In the genomic region with DNA sequence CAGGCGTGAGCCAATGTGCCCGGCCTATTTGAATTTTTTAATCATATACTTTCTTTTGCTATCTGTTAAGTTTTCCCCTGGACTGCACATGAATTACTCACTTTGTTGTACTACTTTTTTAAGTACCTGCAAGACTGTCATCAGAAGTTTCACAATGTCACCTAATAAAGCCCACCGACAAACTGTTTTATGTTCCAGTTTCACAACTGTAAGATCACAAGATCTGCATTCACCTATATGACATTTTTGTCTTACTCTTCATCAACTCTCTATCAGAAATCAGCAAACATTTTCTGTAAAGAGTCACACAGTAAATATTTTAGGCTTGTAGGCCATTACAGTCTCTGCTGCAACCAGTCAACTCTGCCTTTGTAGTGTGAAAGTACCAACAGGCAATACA, we compare ENCODE assay signal across 17 cellular contexts.
A peak's percentile ranks its signal among the peaks of the same experiment; 100 is the strongest.
DNase-seq lines count a peak whose midpoint lies in the region; ATAC-seq and TF ChIP-seq lines count a peak whose summit lies in the region.
"Had no signal": no experiment of that assay in that cellular context is flagged by ENCODE, and none has a peak within 500 bp of the region (broad histone marks: within the 10 kb centered on the region; RNA-seq: fewer than 3 reads in every experiment).

No MANE protein-coding gene starts in this region.

- POLR2A ChIA-PET in OCI-LY7 (lab: Charles Lee), result no interaction called here
- POLR2A ChIA-PET in naive thymus-derived CD4-positive, alpha-beta T cell (lab: Charles Lee), result no interaction called here

- H3K4me2 ChIP-seq in BLaER1 treated with 17β-estradiol and CSF1 and Interleukin-3, amounts not matched to agents 10 nM and 100 nM, result peak overlapping the region in 7 of 11 experiments; percentile 89 to 98 (median 96); a peak in 6 of 22 replicates
- H3K4me2 ChIP-seq in OCI-LY7 (ENCODE audit: low read length), result peak overlapping the region; percentile 93

- peaks cover 44% of the 10 kb centered on the region for H3K9me3 Mint-ChIP-seq in T-helper 2 cell treated with Interferon-gamma antibody and Interleukin-4, amounts not matched to agents 5 μg/mL and 100 μg/mL, for 36 hours
- peaks cover 0 to 31% (median 18%) of the 10 kb centered on the region in 11 donors for H3K9me3 Mint-ChIP-seq in naive thymus-derived CD4-positive, alpha-beta T cell

- no peak overlapping the region for H3K27ac ChIP-seq in BLaER1 treated with 17β-estradiol and CSF1 and Interleukin-3, amounts not matched to agents 10 nM and 100 nM
- H3K27ac ChIP-seq in OCI-LY7 (ENCODE audit: low read depth, low read length, poor library complexity, severe bottlenecking), result no peak overlapping the region
- no peak overlapping the region for H3K27ac ChIP-seq in naive thymus-derived CD4-positive, alpha-beta T cell (ENCODE audit: low read depth, low read length)
- H3K27ac ChIP-seq: 22Rv1, HL-60 had no signal

- H4K20me1 ChIP-seq in BLaER1 treated with 17β-estradiol and CSF1 and Interleukin-3, amounts not matched to agents 10 nM and 100 nM, result no peaks in the 10 kb centered on the region
- no peaks in the 10 kb centered on the region for H4K20me1 ChIP-seq in OCI-LY7 (ENCODE audit: insufficient read depth, low read length)

- TF ChIP-seq CTCF in OCI-LY7 (conservative IDR thresholded peaks at IDR 0.05; ENCODE audit: low read length), result no peak

- no peak overlapping the region for H2AFZ ChIP-seq in OCI-LY7 (ENCODE audit: low read length)

- H3K9ac ChIP-seq in BLaER1 treated with 17β-estradiol and CSF1 and Interleukin-3, amounts not matched to agents 10 nM and 100 nM, result no peak overlapping the region

- peaks cover 29% of the 10 kb centered on the region for H3K4me1 Mint-ChIP-seq in T-helper 2 cell treated with Interferon-gamma antibody and Interleukin-4, amounts not matched to agents 5 μg/mL and 100 μg/mL, for 36 hours (ENCODE audit: low read depth)
- H3K4me1 Mint-ChIP-seq in naive thymus-derived CD4-positive, alpha-beta T cell, result peaks cover 38 to 62% (median 55%) of the 10 kb centered on the region in 7 donors

- ATAC-seq in naive thymus-derived CD4-positive, alpha-beta T cell, result no peak
- no peak for ATAC-seq in HG03095 (IDR thresholded peaks at IDR 0.05; ENCODE audit: unreplicated experiment)

- peaks cover 12 to 48% (median 31%) of the 10 kb centered on the region in 11 experiments; a peak in 19 of 22 replicates for H3K36me3 ChIP-seq in BLaER1 treated with 17β-estradiol and CSF1 and Interleukin-3, amounts not matched to agents 10 nM and 100 nM
- H3K36me3 ChIP-seq in OCI-LY7 (ENCODE audit: insufficient read depth, low read length), result peaks cover 49% of the 10 kb centered on the region
- peaks cover 0 to 3% (median 0%) of the 10 kb centered on the region in 3 experiments for H3K36me3 ChIP-seq in naive thymus-derived CD4-positive, alpha-beta T cell (ENCODE audit: control insufficient read depth in 2 of 3, insufficient read depth in 3 of 3, low read length in 3 of 3)

- no peaks in the 10 kb centered on the region for H3K27me3 ChIP-seq in BLaER1 treated with 17β-estradiol and CSF1 and Interleukin-3, amounts not matched to agents 10 nM and 100 nM
- no peaks in the 10 kb centered on the region for H3K27me3 ChIP-seq in naive thymus-derived CD4-positive, alpha-beta T cell (ENCODE audit: control insufficient read depth in 2 of 2, insufficient read depth in 2 of 2, low read length in 2 of 2)

- H3K27me3 Mint-ChIP-seq in T-helper 2 cell treated with Interferon-gamma antibody and Interleukin-4, amounts not matched to agents 5 μg/mL and 100 μg/mL, for 36 hours (ENCODE audit: low read depth), result no peaks in the 10 kb centered on the region
- H3K27me3 Mint-ChIP-seq in naive thymus-derived CD4-positive, alpha-beta T cell, result no peaks in the 10 kb centered on the region

- peak overlapping the region; percentile 60 for H3K4me3 Mint-ChIP-seq in T-helper 2 cell treated with Interferon-gamma antibody and Interleukin-4, amounts not matched to agents 5 μg/mL and 100 μg/mL, for 36 hours
- peak overlapping the region in 7 of 10 donors; percentile 8 to 70 (median 35) for H3K4me3 Mint-ChIP-seq in naive thymus-derived CD4-positive, alpha-beta T cell

- H3K4me1 ChIP-seq in BLaER1 treated with 17β-estradiol and CSF1 and Interleukin-3, amounts not matched to agents 10 nM and 100 nM, result peaks cover 19 to 30% (median 26%) of the 10 kb centered on the region in 10 experiments
- peaks cover 28% of the 10 kb centered on the region for H3K4me1 ChIP-seq in OCI-LY7 (ENCODE audit: insufficient read depth, low read length, poor library complexity, severe bottlenecking)
- peaks cover 0 to 23% of the 10 kb centered on the region in 2 donors for H3K4me1 ChIP-seq in naive thymus-derived CD4-positive, alpha-beta T cell (ENCODE audit: control insufficient read depth in 2 of 2, insufficient read depth in 2 of 2, low read length in 2 of 2)

- no peak overlapping the region for H3K27ac Mint-ChIP-seq in T-helper 2 cell treated with Interferon-gamma antibody and Interleukin-4, amounts not matched to agents 5 μg/mL and 100 μg/mL, for 36 hours
- H3K27ac Mint-ChIP-seq in naive thymus-derived CD4-positive, alpha-beta T cell, result peak overlapping the region in 1 of 9 donors; percentile 66

- no peaks in the 10 kb centered on the region for H3K9me2 ChIP-seq in OCI-LY7 (ENCODE audit: insufficient read depth, low read length)

- peaks cover 26% of the 10 kb centered on the region; the same call in 1 of the 2 replicates for H3K79me2 ChIP-seq in OCI-LY7 (ENCODE audit: insufficient read depth, low read depth, low read length)

- peaks cover 59% of the 10 kb centered on the region for H3K36me3 Mint-ChIP-seq in T-helper 2 cell treated with Interferon-gamma antibody and Interleukin-4, amounts not matched to agents 5 μg/mL and 100 μg/mL, for 36 hours (ENCODE audit: low read depth)
- H3K36me3 Mint-ChIP-seq in naive thymus-derived CD4-positive, alpha-beta T cell, result peaks cover 12 to 57% (median 51%) of the 10 kb centered on the region in 5 donors

- DNase-seq in T-helper 2 cell treated with Interferon-gamma antibody and Interleukin-4, amounts not matched to agents 5 μg/mL and 100 μg/mL, for 36 hours (ENCODE audit: low spot score), result no peak
- DNase-seq in T-helper 2 cell (no peak), OCI-LY7 (ENCODE audit: low spot score) (no peak), COLO668 (lab: John Stamatoyannopoulos, UW; ENCODE audit: unreplicated experiment) (no peak)
- DNase-seq in naive thymus-derived CD4-positive, alpha-beta T cell, result no peak
- no peak for DNase-seq in activated CD4-positive, alpha-beta T cell treated with anti-CD3 and anti-CD28 coated beads, Interleukin-2, amount 50 U/mL, for 1 hour
- DNase-seq: C1 segment of cervical spinal cord, Calu3, KBM-7, NCI-H1048, NCI-H187, NCI-H446, SHP77 treated with DMSO at 0.1 percent for 48 hours had no signal

- BruUV-seq in OCI-LY7 (replicated peaks; lab: Mats Ljungman, UMichigan), result TSS peak; percentile 21

- H3K4me3 ChIP-seq in BLaER1 treated with 17β-estradiol and CSF1 and Interleukin-3, amounts not matched to agents 10 nM and 100 nM, result 0 out of 20 replicates have a peak overlapping the region, but pooled peaks of 1 of the 10 experiments have one; percentile 0
- peak overlapping the region; percentile 89 for H3K4me3 ChIP-seq in OCI-LY7 (ENCODE audit: low read depth, low read length, poor library complexity, severe bottlenecking)
- H3K4me3 ChIP-seq in naive thymus-derived CD4-positive, alpha-beta T cell (ENCODE audit: low read length), result no peak overlapping the region

- CTCF ChIA-PET in OCI-LY7 (lab: Charles Lee; ENCODE audit: unreplicated experiment), result no interaction called here
- CTCF ChIA-PET in naive thymus-derived CD4-positive, alpha-beta T cell (lab: Charles Lee), result no interaction called here

- peaks cover 18 to 45% (median 26%) of the 10 kb centered on the region in 11 experiments for H3K9me3 ChIP-seq in BLaER1 treated with 17β-estradiol and CSF1 and Interleukin-3, amounts not matched to agents 10 nM and 100 nM (replicated peaks in 1 of 11)
- H3K9me3 ChIP-seq in OCI-LY7 (ENCODE audit: low read length), result peaks cover 8% of the 10 kb centered on the region; the same call in 1 of the 2 replicates
- H3K9me3 ChIP-seq in naive thymus-derived CD4-positive, alpha-beta T cell (ENCODE audit: control insufficient read depth in 2 of 3, low read length in 3 of 3), result peaks cover 0 to 4% (median 0%) of the 10 kb centered on the region in 3 experiments

- intact Hi-C loops in OCI-LY7 (cut with micrococcal nuclease; ENCODE audit: unreplicated experiment), result loop anchor here (10.0 kb wide), 1 partner anchor 585 kb away; a partner anchor contains a TSS
- intact Hi-C loops in naive thymus-derived CD4-positive, alpha-beta T cell (cut with micrococcal nuclease), result loop anchor here in 1 of 2 donors (10.0 kb wide), 1 partner anchor 585 kb away; a partner anchor contains a TSS
